In the genomic region with DNA sequence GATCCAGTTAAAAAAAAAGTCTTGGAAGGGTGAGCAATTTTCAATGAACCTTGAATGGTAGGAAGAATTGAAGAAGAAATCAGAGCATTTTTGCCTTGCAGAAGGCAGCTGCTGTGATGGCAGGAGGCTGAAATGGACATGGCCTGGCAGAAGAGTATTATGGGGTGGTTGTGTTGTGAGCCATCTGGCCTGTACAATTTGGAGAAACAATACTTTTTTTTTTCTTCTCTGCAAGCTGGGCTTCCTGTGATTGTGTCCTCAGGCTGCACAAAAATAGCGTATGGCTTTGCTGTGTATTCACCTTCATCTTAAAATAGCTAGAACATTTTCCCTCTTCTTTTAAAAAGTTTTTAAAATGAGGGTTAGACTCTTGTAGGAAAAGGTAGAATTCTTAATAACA, we compare ENCODE assay signal across 20 cellular contexts. TPM values are rescaled to one million over a fixed set of nuclear protein-coding genes. Genes with fewer than 3 reads are reported as not detected.
DNase-seq lines count a peak whose midpoint lies in the region; ATAC-seq and TF ChIP-seq lines count a peak whose summit lies in the region.
"Had no signal": no experiment of that assay in that cellular context is flagged by ENCODE, and none has a peak within 500 bp of the region (broad histone marks: within the 10 kb centered on the region; RNA-seq: fewer than 3 reads in every experiment).

No MANE protein-coding gene starts in this region.

- no peak for TF ChIP-seq CTCF in left ventricle myocardium inferior (IDR thresholded peaks at IDR 0.05; ENCODE audit: borderline replicate concordance)
- TF ChIP-seq CTCF in glutamatergic neuron (IDR thresholded peaks at IDR 0.05; ENCODE audit: partially characterized antibody, unreplicated experiment), result no peak

- H3K4me3 ChIP-seq in left ventricle myocardium inferior, result no peak overlapping the region
- H3K4me3 ChIP-seq: GM12878, GM23248, HAP-1 had no signal

- H3K27me3 Mint-ChIP-seq in glutamatergic neuron (ENCODE audit: unreplicated experiment), result no peaks in the 10 kb centered on the region

- no peak for DNase-seq in left ventricle myocardium inferior
- no peak for DNase-seq in Right ventricle myocardium superior
- DNase-seq in cerebellar cortex (ENCODE audit: low spot score), result peak; percentile 63
- DNase-seq in glutamatergic neuron, result no peak
- no peak for DNase-seq in activated CD8-positive, alpha-beta memory T cell treated with anti-CD3 and anti-CD28 coated beads, Interleukin-2, amount 50 U/mL, for 48 hours
- no peak for DNase-seq in retina
- DNase-seq: 8988T; CD4-positive, CD25-positive, alpha-beta regulatory T cell; CD8-positive, alpha-beta memory T cell; COR-L47; DMS153; DMS79; GM23248 had no signal

- no peaks in the 10 kb centered on the region for H3K36me3 Mint-ChIP-seq in glutamatergic neuron (ENCODE audit: unreplicated experiment)
- H3K36me3 Mint-ChIP-seq: CD4-positive, CD25-positive, alpha-beta regulatory T cell; CD8-positive, alpha-beta memory T cell had no signal

- ATAC-seq in Right ventricle myocardium superior (ENCODE audit: poor library complexity), result no peak
- ATAC-seq in GM19467 (IDR thresholded peaks at IDR 0.05; ENCODE audit: unreplicated experiment), result no peak
- ATAC-seq: GM12878 had no signal

- no peaks in the 10 kb centered on the region for H3K27me3 ChIP-seq in left ventricle myocardium inferior (ENCODE audit: low read depth)

- peak overlapping the region; percentile 13 for H3K27ac Mint-ChIP-seq in glutamatergic neuron (ENCODE audit: unreplicated experiment)
- H3K27ac Mint-ChIP-seq: CD4-positive, CD25-positive, alpha-beta regulatory T cell; CD8-positive, alpha-beta memory T cell had no signal

- peaks cover 1% of the 10 kb centered on the region for H3K9me3 ChIP-seq in left ventricle myocardium inferior (replicated peaks)
- H3K9me3 ChIP-seq: HAP-1 had no signal

- peak overlapping the region; percentile 51 for H3K27ac ChIP-seq in left ventricle myocardium inferior (replicated peaks)
- H3K27ac ChIP-seq: GM23248 had no signal

- peaks cover 4% of the 10 kb centered on the region for H3K4me1 Mint-ChIP-seq in glutamatergic neuron (ENCODE audit: low read depth, unreplicated experiment)
- H3K4me1 Mint-ChIP-seq: CD4-positive, CD25-positive, alpha-beta regulatory T cell; CD8-positive, alpha-beta memory T cell had no signal

- intact Hi-C loops in left ventricle myocardium inferior (cut with micrococcal nuclease) (no loop called here), Right ventricle myocardium superior (cut with DNase I) (no loop called here)

- no peaks in the 10 kb centered on the region for H3K9me3 Mint-ChIP-seq in glutamatergic neuron (ENCODE audit: unreplicated experiment)
- H3K9me3 Mint-ChIP-seq: CD8-positive, alpha-beta memory T cell had no signal

- H3K36me3 ChIP-seq in left ventricle myocardium inferior, result peaks cover 5% of the 10 kb centered on the region

- H3K4me3 Mint-ChIP-seq in glutamatergic neuron (ENCODE audit: unreplicated experiment), result no peak overlapping the region
- H3K4me3 Mint-ChIP-seq: CD4-positive, CD25-positive, alpha-beta regulatory T cell; CD8-positive, alpha-beta memory T cell had no signal

- H3K4me1 ChIP-seq in left ventricle myocardium inferior, result no peaks in the 10 kb centered on the region
- H3K4me1 ChIP-seq: HAP-1 had no signal

RNA-seq across cellular contexts. Expression of a gene that starts 21.4 kb away (rescaled TPM):
- total RNA-seq in left ventricle myocardium inferior, result 0.33 TPM
- total RNA-seq in Right ventricle myocardium superior, result 0.75 TPM
- total RNA-seq in glutamatergic neuron (ENCODE audit: unreplicated experiment), result 20.5 TPM
- total RNA-seq: CD4-positive, CD25-positive, alpha-beta regulatory T cell; CD8-positive, alpha-beta memory T cell; GM12878; GM23248 had no signal

RNA-seq across cellular contexts. Expression of a gene that starts 26.4 kb away (rescaled TPM):
- total RNA-seq in left ventricle myocardium inferior (not detected), Right ventricle myocardium superior (not detected), glutamatergic neuron (ENCODE audit: unreplicated experiment) (not detected)
- total RNA-seq: A673; CD4-positive, CD25-positive, alpha-beta regulatory T cell; CD8-positive, alpha-beta memory T cell; Daoy; GM12878; GM23248; H4; HT-29 had no signal

Comparison
In these comparisons a context has a peak if more than half of its experiments do, and no peak if none do; other contexts are left out.
1. RNA of a gene that starts 21.4 kb away (total RNA-seq): 20.5 TPM in glutamatergic neuron (single experiment); 0.75 TPM in Right ventricle myocardium superior (single experiment) and 0.33 TPM in left ventricle myocardium inferior (single experiment); every median in the first group is over 10 times any median in the second.